8 cellular contexts compared by ENCODE assay signal in the genomic region with DNA sequence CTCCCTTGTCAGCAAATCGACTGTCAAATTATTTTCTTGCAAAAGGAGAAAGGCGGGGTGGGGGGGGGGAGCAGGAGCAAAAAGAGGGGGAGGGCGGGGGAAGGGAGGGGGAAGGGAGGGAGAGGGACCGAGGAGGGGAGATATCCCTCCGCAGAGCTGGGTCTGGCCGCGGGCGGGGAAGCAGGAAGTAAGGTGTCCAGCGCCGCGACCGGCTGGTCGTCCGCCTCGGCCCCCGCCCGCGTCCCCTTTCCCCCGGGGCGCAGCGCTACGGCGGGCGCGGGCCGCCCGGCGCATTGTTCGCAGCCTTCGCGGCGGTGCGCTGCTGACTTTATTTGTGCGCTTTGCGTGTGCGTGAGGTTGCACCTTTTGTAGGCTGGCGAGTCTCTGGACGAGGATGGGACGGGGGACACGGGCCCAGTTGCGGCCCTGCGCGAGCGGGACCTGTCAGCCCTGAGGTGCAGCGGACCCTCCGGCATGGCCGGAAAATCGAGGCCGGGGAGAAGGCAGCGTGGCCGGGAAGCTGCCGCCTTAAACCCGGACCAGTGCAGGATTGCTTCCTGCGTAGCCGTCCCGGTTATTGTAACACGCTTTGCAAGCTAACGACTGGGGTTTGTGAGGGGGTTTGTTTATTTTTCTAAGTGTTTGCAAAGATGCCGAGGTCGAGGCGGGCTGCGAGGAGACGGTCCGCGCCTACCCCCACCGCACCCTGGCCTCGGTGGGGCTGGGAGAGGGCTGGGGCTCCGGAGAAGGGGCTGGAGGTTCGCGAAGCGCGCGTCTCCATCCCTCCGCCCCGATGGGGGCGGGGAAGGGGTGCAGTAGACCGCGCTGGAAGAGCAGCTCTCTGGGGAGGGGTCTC. TPM values are rescaled to one million over a fixed set of nuclear protein-coding genes. Genes with fewer than 3 reads are reported as not detected.
DNase-seq lines count a peak whose midpoint lies in the region; ATAC-seq, FAIRE-seq and TF ChIP-seq lines count a peak whose summit lies in the region.

No MANE protein-coding gene starts in this region.

- H4K20me1 ChIP-seq in endothelial cell of umbilical vein (replicated peaks; ENCODE audit: control insufficient read depth, extremely low read depth, insufficient read depth, low read length) = no peaks in the 10 kb centered on the region

- H3K4me1 ChIP-seq in endothelial cell of umbilical vein (ENCODE audit: control insufficient read depth, extremely low read depth, insufficient read depth, low read length) = peaks cover 9% of the 10 kb centered on the region

- H2AFZ ChIP-seq in endothelial cell of umbilical vein (ENCODE audit: low read depth, low read length) = peak overlapping the region; percentile 97

- no peak for TF ChIP-seq CTCF in endothelial cell of umbilical vein (IDR thresholded peaks at IDR 0.05; ENCODE audit: extremely low read depth in 1 of 2, insufficient read depth in 1 of 2, low read depth in 1 of 2, low read length in 2 of 2)

- H3K4me3 ChIP-seq in endothelial cell of umbilical vein (replicated peaks in 1 of 3; ENCODE audit: insufficient read depth in 1 of 3, low read depth in 1 of 3, low read length in 3 of 3) = peak overlapping the region; percentile 71 to 89 (median 73)

- peak; percentile 53 for FAIRE-seq in endothelial cell of umbilical vein (lab: Jason Lieb, UNC)

- peak overlapping the region; percentile 82 for H3K4me2 ChIP-seq in endothelial cell of umbilical vein (ENCODE audit: insufficient read depth, low read length)

- no peaks in the 10 kb centered on the region for H3K9me1 ChIP-seq in endothelial cell of umbilical vein (replicated peaks; ENCODE audit: control insufficient read depth, extremely low read depth, insufficient read depth, low read length)

- intact Hi-C loops in endothelial cell of umbilical vein (cut with micrococcal nuclease) = loop anchor here (2.0 to 5.0 kb wide), 4 partner anchors 80 to 236 kb away; partner anchors contain the start of gene MRPS10

- no peak overlapping the region for H3K9ac ChIP-seq in endothelial cell of umbilical vein (replicated peaks; ENCODE audit: extremely low read depth, insufficient read depth, low read length)

- H3K9me3 ChIP-seq in endothelial cell of umbilical vein (replicated peaks; ENCODE audit: control insufficient read depth, insufficient read depth, low read length) = no peaks in the 10 kb centered on the region

- H3K27me3 ChIP-seq in endothelial cell of umbilical vein (ENCODE audit: control insufficient read depth in 2 of 2, insufficient read depth in 2 of 2, low read length in 2 of 2) = peaks cover 11 to 34% of the 10 kb centered on the region in 2 experiments

- BruUV-seq in endothelial cell of umbilical vein (replicated peaks; lab: Mats Ljungman, UMichigan) = no TSS peak

- POLR2A ChIA-PET in endothelial cell of umbilical vein (lab: Charles Lee) = interaction anchor here (0.6 kb wide), 1 partner anchor 639 kb away, joined by 8 read pairs; no protein-coding TSS in a partner anchor

- peak; percentile 58 for DNase-seq in AG08395 (ENCODE audit: low spot score)
- DNase-seq in NCI-H82 treated with DMSO at 0.1 percent for 48 hours (lab: John Stamatoyannopoulos, UW; ENCODE audit: unreplicated experiment) = peak; percentile 58
- peak; percentile 55 for DNase-seq in activated CD8-positive, alpha-beta memory T cell treated with anti-CD3 and anti-CD28 coated beads, Interleukin-2, amount 50 U/mL, for 4 hours
- DNase-seq in endothelial cell of umbilical vein (ENCODE audit: low read depth, low spot score) = peak; percentile 64
- peak; percentile 28 for DNase-seq in midbrain (lab: John Stamatoyannopoulos, UW)
- DNase-seq in stromal cell of bone marrow (ENCODE audit: low read depth) = peak; percentile 43

- dilution Hi-C loops in endothelial cell of umbilical vein (cut with MboI; ENCODE audit: extremely low pct_ligation_motif_present, low sequenced_read_pairs) = no loop called here

- peak; percentile 35 for ATAC-seq in GM18868 (IDR thresholded peaks at IDR 0.05; ENCODE audit: unreplicated experiment)
- peak; percentile 32 for ATAC-seq in HG03439 (IDR thresholded peaks at IDR 0.05; ENCODE audit: unreplicated experiment)

- CTCF ChIA-PET in endothelial cell of umbilical vein (lab: Charles Lee) = interaction anchor here (0.6 to 2.4 kb wide), 6 partner anchors 9 to 143 kb away, joined by 3 to 18 read pairs (median 4); no protein-coding TSS in a partner anchor

- H3K27ac ChIP-seq in endothelial cell of umbilical vein (ENCODE audit: insufficient read depth, low read depth, low read length) = no peak overlapping the region

- H3K36me3 ChIP-seq in endothelial cell of umbilical vein (ENCODE audit: control insufficient read depth in 2 of 2, extremely low read depth in 1 of 2, insufficient read depth in 2 of 2, low read length in 2 of 2) = no peaks in the 10 kb centered on the region

- TF ChIP-seq POLR2A in endothelial cell of umbilical vein (IDR thresholded peaks at IDR 0.05; ENCODE audit: low read depth, low read length) = no peak

- H3K79me2 ChIP-seq in endothelial cell of umbilical vein (ENCODE audit: control insufficient read depth, insufficient read depth, low read length) = no peaks in the 10 kb centered on the region

TF ChIP-seq in endothelial cell of umbilical vein, 7 proteins besides CTCF, POLR2A, EP300 and RAD21:
- TF ChIP-seq, protein P1, sequence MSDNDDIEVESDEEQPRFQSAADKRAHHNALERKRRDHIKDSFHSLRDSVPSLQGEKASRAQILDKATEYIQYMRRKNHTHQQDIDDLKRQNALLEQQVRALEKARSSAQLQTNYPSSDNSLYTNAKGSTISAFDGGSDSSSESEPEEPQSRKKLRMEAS (IDR thresholded peaks at IDR 0.05; ENCODE audit: insufficient read depth, insufficient read length) = no peak
- TF ChIP-seq FOS (IDR thresholded peaks at IDR 0.05; ENCODE audit: borderline replicate concordance, insufficient read depth, low read length) = no peak
- no peak for TF ChIP-seq EZH2 (IDR thresholded peaks at IDR 0.05; ENCODE audit: borderline replicate concordance, low read depth, low read length, severe bottlenecking)
- TF ChIP-seq MYC (IDR thresholded peaks at IDR 0.05; ENCODE audit: low read depth, low read length) = no peak
- TF ChIP-seq JUN (IDR thresholded peaks at IDR 0.05; ENCODE audit: borderline replicate concordance, insufficient read depth, insufficient read length, low read depth) = no peak
- TF ChIP-seq GATA2 (IDR thresholded peaks at IDR 0.05; ENCODE audit: insufficient read depth, insufficient read length, low read depth, low read length) = no peak
- no peak for TF ChIP-seq POLR2AphosphoS5 (IDR thresholded peaks at IDR 0.05; ENCODE audit: insufficient read depth, low read depth, low read length)

RNA-seq across cellular contexts. Expression of gene TRERF1, which starts 0.7 kb away (rescaled TPM):
- 3.4 and 5.5 TPM in 2 replicates for total RNA-seq in endothelial cell of umbilical vein
- 0.70 and 0.73 TPM in 2 replicates for polyA plus RNA-seq in endothelial cell of umbilical vein
- polyA plus RNA-seq in endothelial cell of umbilical vein (2011; cell fraction: cytosol; rRNA removed) = 0.50 and 0.61 TPM in 2 replicates
- polyA plus RNA-seq in endothelial cell of umbilical vein (2011; cell fraction: nucleus; rRNA removed) = 1.6 and 2.3 TPM in 2 replicates
- polyA plus RNA-seq in endothelial cell of umbilical vein (2012) = 2.4 and 2.5 TPM in 2 replicates
- 1.2 and 1.4 TPM in 2 replicates for polyA minus RNA-seq in endothelial cell of umbilical vein
- polyA minus RNA-seq in endothelial cell of umbilical vein (2011; cell fraction: cytosol; rRNA and poly(A)+ RNA removed) = 1.8 TPM
- 1.5 and 2.0 TPM in 2 replicates for polyA minus RNA-seq in endothelial cell of umbilical vein (2011; cell fraction: nucleus; rRNA and poly(A)+ RNA removed)
